Comparison of ENCODE assay signal across 8 cellular contexts in genomic region chr16:1420540-1421205, GRCh38. TPM values are rescaled to one million over a fixed set of nuclear protein-coding genes. Genes with fewer than 3 reads are reported as not detected.
DNase-seq lines count a peak whose midpoint lies in the region; ATAC-seq and TF ChIP-seq lines count a peak whose summit lies in the region.

Gene UQCC4 (minus strand): TSS chr16:1420747. CDS start chr16:1420723, 24 bp downstream.

- H3K27me3 Mint-ChIP-seq in activated CD4-positive, alpha-beta T cell treated with anti-CD3 and anti-CD28 coated beads, Interleukin-2, amount 10 ng/mL, durations not matched to agents 7 days and 5 days: no peaks in the 10 kb centered on the region

- DNase-seq in BJ (ENCODE audit: low read depth) (peak; percentile 91), NCI-H526 treated with DMSO at 0.1 percent for 48 hours (lab: John Stamatoyannopoulos, UW) (peak; percentile 89), cortex of kidney (lab: John Stamatoyannopoulos, UW) (peak; percentile 100), left kidney (ENCODE audit: low read depth, low spot score) (peak; percentile 100)
- DNase-seq in activated CD4-positive, alpha-beta T cell treated with anti-CD3 and anti-CD28 coated beads, Interleukin-2, amount 10 ng/mL, durations not matched to agents 7 days and 5 days: peak; percentile 99
- peak; percentile 99 for DNase-seq in stimulated activated CD4-positive, alpha-beta T cell treated with anti-CD3 and anti-CD28 coated beads, Interleukin-2, amount 100 ng/mL, for 24 hours

- peaks cover 39% of the 10 kb centered on the region for H3K4me1 Mint-ChIP-seq in activated CD4-positive, alpha-beta T cell treated with anti-CD3 and anti-CD28 coated beads, Interleukin-2, amount 10 ng/mL, durations not matched to agents 7 days and 5 days

- peak within 1 kb of the TSS; percentile 98 for H3K27ac Mint-ChIP-seq in activated CD4-positive, alpha-beta T cell treated with anti-CD3 and anti-CD28 coated beads, Interleukin-2, amount 10 ng/mL, durations not matched to agents 7 days and 5 days

- ATAC-seq in GM19324 (IDR thresholded peaks at IDR 0.05; ENCODE audit: low FRiP score, unreplicated experiment) (peak; percentile 98), HG03469 (IDR thresholded peaks at IDR 0.05; ENCODE audit: unreplicated experiment) (peak; percentile 80)

- POLR2A ChIA-PET in BJ (lab: Charles Lee): interaction anchor here (0.6 to 0.7 kb wide), 2 partner anchors 111 to 735 kb away, joined by 3 to 6 read pairs; partner anchors contain the start of gene TRAF7
- POLR2A ChIA-PET in activated CD4-positive, alpha-beta T cell treated with anti-CD3 and anti-CD28 coated beads, Interleukin-2, amount 10 ng/mL, durations not matched to agents 7 days and 5 days (lab: Charles Lee): interaction anchor here (0.6 to 1.0 kb wide), 3 partner anchors 112 to 1167 kb away, joined by 3 to 7 read pairs (median 3); partner anchors contain the start of genes JPT2 and UBE2I

- H3K36me3 ChIP-seq in BJ (ENCODE audit: control insufficient read depth, insufficient read depth, low read length): no peaks in the 10 kb centered on the region

- no peaks in the 10 kb centered on the region for H3K27me3 ChIP-seq in BJ (ENCODE audit: control insufficient read depth, insufficient read depth, low read length)

- peaks cover 4% of the 10 kb centered on the region for H3K9me3 Mint-ChIP-seq in activated CD4-positive, alpha-beta T cell treated with anti-CD3 and anti-CD28 coated beads, Interleukin-2, amount 10 ng/mL, durations not matched to agents 7 days and 5 days

- peaks cover 9% of the 10 kb centered on the region for H3K36me3 Mint-ChIP-seq in activated CD4-positive, alpha-beta T cell treated with anti-CD3 and anti-CD28 coated beads, Interleukin-2, amount 10 ng/mL, durations not matched to agents 7 days and 5 days (ENCODE audit: low read depth)

- H3K4me3 Mint-ChIP-seq in activated CD4-positive, alpha-beta T cell treated with anti-CD3 and anti-CD28 coated beads, Interleukin-2, amount 10 ng/mL, durations not matched to agents 7 days and 5 days: peak within 1 kb of the TSS; percentile 90

- no peak for TF ChIP-seq CTCF in BJ (IDR thresholded peaks at IDR 0.05; ENCODE audit: insufficient read depth, low read depth, low read length)

- CTCF ChIA-PET in BJ (lab: Yijun Ruan, JAX): interaction anchor here (1.2 kb wide), 1 partner anchor 285 kb away, joined by 3 read pairs; no protein-coding TSS in a partner anchor
- CTCF ChIA-PET in activated CD4-positive, alpha-beta T cell treated with anti-CD3 and anti-CD28 coated beads, Interleukin-2, amount 10 ng/mL, durations not matched to agents 7 days and 5 days (lab: Charles Lee): interaction anchor here (0.5 to 1.4 kb wide), 7 partner anchors 9 to 528 kb away, joined by 3 to 4 read pairs (median 3); partner anchors contain the start of gene MAPK8IP3

- peak within 1 kb of the TSS; percentile 72 for H3K4me3 ChIP-seq in BJ (ENCODE audit: low read depth, low read length)

RNA-seq across cellular contexts. Expression of gene UQCC4, which starts in this region (rescaled TPM):
- 13.3 and 19.3 TPM in 2 replicates for polyA plus RNA-seq in BJ (2011; rRNA removed)
- polyA minus RNA-seq in BJ (2011; rRNA and poly(A)+ RNA removed): 3.6 and 9.1 TPM in 2 replicates
- 10 to 100 TPM; 11.2 to 13.4 TPM for total RNA-seq in activated CD4-positive, alpha-beta T cell treated with anti-CD3 and anti-CD28 coated beads, Interleukin-2, amount 10 ng/mL, durations not matched to agents 7 days and 5 days

Comparison
In these comparisons a context has a peak if more than half of its experiments do, and no peak if none do; other contexts are left out.
1. Peak in every context shown above with its lines: DNase-seq, ATAC-seq and H3K4me3 ChIP-seq.